12 cellular contexts compared by ENCODE assay signal in genomic region chr1:145877923-145878486, GRCh38. TPM values are rescaled to one million over a fixed set of nuclear protein-coding genes. Genes with fewer than 3 reads are reported as not detected.
DNase-seq lines count a peak whose midpoint lies in the region; ATAC-seq and TF ChIP-seq lines count a peak whose summit lies in the region.
"Had no signal": no experiment of that assay in that cellular context is flagged by ENCODE, and none has a peak within 500 bp of the region (broad histone marks: within the 10 kb centered on the region; RNA-seq: fewer than 3 reads in every experiment).

No MANE protein-coding gene starts in this region.

- peaks cover 6% of the 10 kb centered on the region for H3K4me1 ChIP-seq in RWPE2 (ENCODE audit: insufficient read depth, poor library complexity, severe bottlenecking)
- peaks cover 3% of the 10 kb centered on the region for H3K4me1 ChIP-seq in lower lobe of right lung

- no peaks in the 10 kb centered on the region for H3K9me3 ChIP-seq in RWPE2 (ENCODE audit: severe bottlenecking)
- H3K9me3 ChIP-seq in lower lobe of right lung = no peaks in the 10 kb centered on the region

- H3K27ac ChIP-seq in RWPE2 (ENCODE audit: poor library complexity, severe bottlenecking) (no peak overlapping the region), lower lobe of right lung (no peak overlapping the region)
- H3K27ac ChIP-seq: dorsolateral prefrontal cortex had no signal

- TF ChIP-seq CTCF in RWPE2 (IDR thresholded peaks at IDR 0.05; ENCODE audit: poor library complexity, severe bottlenecking) (no peak), lower lobe of right lung (IDR thresholded peaks at IDR 0.05) (no peak)

- peak; percentile 29 for DNase-seq in EL
- DNase-seq in RWPE2 (ENCODE audit: low spot score) = no peak
- peak; percentile 11 for DNase-seq in glomerular visceral epithelial cell (ENCODE audit: extremely low spot score)
- no peak for DNase-seq in lower lobe of right lung
- no peak for DNase-seq in NCI-H526 (lab: John Stamatoyannopoulos, UW)
- DNase-seq: activated gamma-delta T cell treated with Interleukin-2 at 50 U/mL for 16 hours, dorsolateral prefrontal cortex, NCI-H2227 treated with DMSO at 0.1 percent for 48 hours, substantia nigra had no signal

- ATAC-seq in RWPE2 (ENCODE audit: low read depth) = peak; percentile 31; the same call in 2 of the 3 replicates
- ATAC-seq in lower lobe of right lung = no peak
- ATAC-seq in HG03439 (IDR thresholded peaks at IDR 0.05; ENCODE audit: unreplicated experiment) = no peak

- H3K36me3 ChIP-seq in RWPE2 (ENCODE audit: low read depth) (no peaks in the 10 kb centered on the region), lower lobe of right lung (no peaks in the 10 kb centered on the region)

- H3K4me3 ChIP-seq in RWPE2 (ENCODE audit: severe bottlenecking) (no peak overlapping the region), lower lobe of right lung (no peak overlapping the region)
- H3K4me3 ChIP-seq: dorsolateral prefrontal cortex had no signal

- intact Hi-C loops in lower lobe of right lung (cut with DNase I) = no loop called here

- H3K27me3 ChIP-seq in RWPE2 (ENCODE audit: insufficient read depth, poor library complexity, severe bottlenecking) (no peaks in the 10 kb centered on the region), lower lobe of right lung (ENCODE audit: low read depth) (no peaks in the 10 kb centered on the region)
- H3K27me3 ChIP-seq: dorsolateral prefrontal cortex had no signal

RNA-seq across cellular contexts. Expression of gene ANKRD35, which starts 7.7 kb away (rescaled TPM):
- 1.5 TPM for total RNA-seq in lower lobe of right lung
- total RNA-seq: H4, SK-MEL-5 had no signal

RNA-seq across cellular contexts. Expression of gene PIAS3, which starts 19.1 kb away (rescaled TPM):
- total RNA-seq in lower lobe of right lung = 27.7 TPM

RNA-seq across cellular contexts. Expression of gene ITGA10, which starts 31.8 kb away (rescaled TPM):
- 7.7 TPM for total RNA-seq in lower lobe of right lung

RNA-seq across cellular contexts. Expression of gene NUDT17, which starts 32.6 kb away (rescaled TPM):
- 2.5 TPM for total RNA-seq in lower lobe of right lung

RNA-seq across cellular contexts. Expression of gene PEX11B, which starts 40.5 kb away (rescaled TPM):
- 28.6 TPM for total RNA-seq in lower lobe of right lung

Comparison
In these comparisons a context has a peak if more than half of its experiments do, and no peak if none do; other contexts are left out.
1. DNase-seq: peak in EL (single experiment) and glomerular visceral epithelial cell (single experiment); none in RWPE2 (single experiment), lower lobe of right lung (single experiment) and NCI-H526 (0 of 2).